28 cellular contexts compared by ENCODE assay signal in genomic region chr3:171157980-171158379, GRCh38.
"Had no signal": no experiment of that assay in that cellular context is flagged by ENCODE, and none has a peak within 500 bp of the region (broad histone marks: within the 10 kb centered on the region; RNA-seq: fewer than 3 reads in every experiment).

No MANE protein-coding gene starts in this region.

- H3K4me1 ChIP-seq: gastrocnemius medialis, sigmoid colon, tibial nerve had no signal

- H3K27me3 ChIP-seq: gastrocnemius medialis, neutrophil, sigmoid colon, stomach, suprapubic skin, tibial nerve had no signal

- H3K4me3 ChIP-seq: gastrocnemius medialis, lung, sigmoid colon, smooth muscle cell, stomach, suprapubic skin, tibial nerve had no signal

- FAIRE-seq: colon, kidney, TTC549 had no signal

- H3K9me3 Mint-ChIP-seq: immature natural killer cell; natural killer cell treated with Interleukin-12 subunit alpha and Interleukin-12 subunit beta and Interleukin-15 and Interleukin-18, amount 100 ng/mL, for 72 hours had no signal

- H3K4me3 Mint-ChIP-seq: activated naive CD4-positive, alpha-beta T cell treated with anti-CD3 and anti-CD28 coated beads, Interleukin-2, amount 10 ng/mL, durations not matched to agents 7 days and 5 days; activated naive CD8-positive, alpha-beta T cell treated with anti-CD3 and anti-CD28 coated beads, Interleukin-2, amount 10 ng/mL, durations not matched to agents 7 days and 5 days; immature natural killer cell; natural killer cell treated with Interleukin-12 subunit alpha and Interleukin-12 subunit beta and Interleukin-15 and Interleukin-18, amount 100 ng/mL, for 72 hours; stimulated activated naive B cell treated with anti-CD40 and anti-IgM and Interleukin-4, amounts not matched to agents 10 μg/mL and 1 μg/mL and 100 μg/mL, for 72 hours had no signal

- H3K36me3 ChIP-seq: neutrophil, suprapubic skin had no signal

- H3K27me3 Mint-ChIP-seq: activated naive CD4-positive, alpha-beta T cell treated with anti-CD3 and anti-CD28 coated beads, Interleukin-2, amount 10 ng/mL, durations not matched to agents 7 days and 5 days; activated naive CD8-positive, alpha-beta T cell treated with anti-CD3 and anti-CD28 coated beads, Interleukin-2, amount 10 ng/mL, durations not matched to agents 7 days and 5 days; natural killer cell treated with Interleukin-12 subunit alpha and Interleukin-12 subunit beta and Interleukin-15 and Interleukin-18, amount 100 ng/mL, for 72 hours; stimulated activated naive B cell treated with anti-CD40 and anti-IgM and Interleukin-4, amounts not matched to agents 10 μg/mL and 1 μg/mL and 100 μg/mL, for 72 hours had no signal

- H3K4me2 ChIP-seq: smooth muscle cell had no signal

- H3K4me1 Mint-ChIP-seq: stimulated activated naive B cell treated with anti-CD40 and anti-IgM and Interleukin-4, amounts not matched to agents 10 μg/mL and 1 μg/mL and 100 μg/mL, for 72 hours had no signal

- ATAC-seq: left lobe of liver; stimulated activated naive B cell treated with anti-CD40 and anti-IgM and Interleukin-4, amounts not matched to agents 10 μg/mL and 1 μg/mL and 100 μg/mL, for 72 hours had no signal

- H3K27ac Mint-ChIP-seq: activated naive CD4-positive, alpha-beta T cell treated with anti-CD3 and anti-CD28 coated beads, Interleukin-2, amount 10 ng/mL, durations not matched to agents 7 days and 5 days; natural killer cell treated with Interleukin-12 subunit alpha and Interleukin-12 subunit beta and Interleukin-15 and Interleukin-18, amount 100 ng/mL, for 72 hours; stimulated activated naive B cell treated with anti-CD40 and anti-IgM and Interleukin-4, amounts not matched to agents 10 μg/mL and 1 μg/mL and 100 μg/mL, for 72 hours had no signal

- H3K9me3 ChIP-seq: gastrocnemius medialis, neutrophil, suprapubic skin had no signal

- H3K27ac ChIP-seq: gastrocnemius medialis, neutrophil, sigmoid colon, stomach, suprapubic skin, tibial nerve, VCaP had no signal

- DNase-seq: activated CD4-positive, alpha-beta T cell treated with anti-CD3 and anti-CD28 coated beads for 4 hours; activated CD4-positive, alpha-beta T cell treated with anti-CD3 and anti-CD28 coated beads, Interleukin-2, amount 50 U/mL, for 48 hours; activated CD8-positive, alpha-beta memory T cell treated with anti-CD3 and anti-CD28 coated beads for 24 hours; activated effector memory CD4-positive, alpha-beta T cell treated with anti-CD3 and anti-CD28 coated beads, Interleukin-2, amount 50 U/mL, for 16 hours; activated naive CD4-positive, alpha-beta T cell treated with anti-CD3 and anti-CD28 coated beads, Interleukin-2, amount 10 ng/mL, durations not matched to agents 7 days and 5 days; activated naive CD8-positive, alpha-beta T cell treated with anti-CD3 and anti-CD28 coated beads, Interleukin-2, amount 10 ng/mL, durations not matched to agents 7 days and 5 days; central memory CD4-positive, alpha-beta T cell; effector memory CD4-positive, alpha-beta T cell; erythroblast; gastrocnemius medialis; kidney; sigmoid colon; stimulated activated CD4-positive, alpha-beta T cell treated with anti-CD3 and anti-CD28 coated beads, Interleukin-1b, Interleukin-23, amount 100 ng/mL, for 48 hours; stimulated activated CD4-positive, alpha-beta T cell treated with anti-CD3 and anti-CD28 coated beads, Interleukin-4, amount 100 ng/mL, for 4 hours; stimulated activated CD8-positive, alpha-beta memory T cell treated with anti-CD3 and anti-CD28 coated beads, Interleukin-4, amount 100 ng/mL, for 48 hours; stimulated activated naive B cell treated with anti-CD40 and anti-IgM and Interleukin-4, amounts not matched to agents 10 μg/mL and 1 μg/mL and 100 μg/mL, for 72 hours; stomach had no signal
